ENCODE assay signal across 1 cellular context in the genomic region with DNA sequence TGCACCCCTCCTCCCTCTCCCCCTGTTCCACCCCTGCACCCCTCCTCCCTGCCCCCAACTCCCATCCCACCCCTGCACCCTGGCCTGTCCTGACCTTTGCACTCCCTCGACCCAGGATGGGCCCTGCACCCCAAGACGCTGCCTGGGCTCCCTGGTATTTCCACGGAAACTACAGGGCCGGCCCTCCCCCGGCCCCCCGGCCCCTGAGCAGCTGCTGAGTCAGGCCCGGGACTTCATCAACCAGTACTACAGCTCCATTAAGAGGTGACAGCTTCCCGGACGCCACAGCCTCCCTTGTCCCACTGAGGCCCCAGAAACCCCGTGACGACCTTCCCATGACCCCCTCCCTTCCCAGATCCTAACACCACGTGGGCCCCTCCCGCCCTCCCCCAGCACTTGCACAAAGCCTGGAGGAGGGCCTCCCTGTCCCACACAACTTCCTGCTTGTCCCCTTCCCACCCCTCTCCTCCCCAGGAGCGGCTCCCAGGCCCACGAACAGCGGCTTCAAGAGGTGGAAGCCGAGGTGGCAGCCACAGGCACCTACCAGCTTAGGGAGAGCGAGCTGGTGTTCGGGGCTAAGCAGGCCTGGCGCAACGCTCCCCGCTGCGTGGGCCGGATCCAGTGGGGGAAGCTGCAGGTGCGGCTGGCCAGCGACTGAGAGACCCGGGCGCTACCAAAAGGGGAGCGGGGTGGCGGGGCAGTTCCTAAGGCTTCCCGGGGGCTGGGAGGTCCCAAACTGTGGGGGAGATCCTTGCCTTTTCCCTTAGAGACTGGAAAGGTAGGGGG.
A peak's percentile ranks its signal among the peaks of the same experiment; 100 is the strongest.
TF ChIP-seq lines count a peak whose summit lies in the region.

No MANE protein-coding gene starts in this region.

TF ChIP-seq in K562, 482 proteins besides CTCF, POLR2A, EP300 and RAD21 (continued from another document and continues in another):
- TF ChIP-seq ZNF695 (CRISPR knock-in tag; IDR thresholded peaks at IDR 0.05) (no peak), DIDO1 (tag; IDR thresholded peaks at IDR 0.05; ENCODE audit: low read depth) (no peak), ZEB2 (IDR thresholded peaks at IDR 0.05) (no peak), SMAD2 (IDR thresholded peaks at IDR 0.05; ENCODE audit: low read depth, low read length) (no peak), ZNF232 (CRISPR knock-in tag; IDR thresholded peaks at IDR 0.05) (no peak), LCOR (CRISPR knock-in tag; IDR thresholded peaks at IDR 0.05) (no peak), ZSCAN32 (CRISPR knock-in tag; IDR thresholded peaks at IDR 0.05) (no peak), RUNX1 (IDR thresholded peaks at IDR 0.05; ENCODE audit: low read depth) (no peak), ZNF124 (CRISPR knock-in tag; IDR thresholded peaks at IDR 0.05) (no peak), NCOA1 (IDR thresholded peaks at IDR 0.05; ENCODE audit: low read depth) (no peak), ZNF146 (CRISPR knock-in tag; IDR thresholded peaks at IDR 0.05; ENCODE audit: unreplicated experiment) (no peak), ZNF140 (CRISPR knock-in tag; IDR thresholded peaks at IDR 0.05) (no peak), HOXB6 (CRISPR knock-in tag; IDR thresholded peaks at IDR 0.05; ENCODE audit: borderline replicate concordance) (no peak), ZNF41 (CRISPR knock-in tag; conservative IDR thresholded peaks at IDR 0.05) (no peak), EGR1 (conservative IDR thresholded peaks at IDR 0.05) (peak; percentile 66), NCOA2 (IDR thresholded peaks at IDR 0.05; ENCODE audit: partially characterized antibody in 2 of 2) (no peak), PCBP2 (IDR thresholded peaks at IDR 0.05; ENCODE audit: low read depth, low read length, poor library complexity, severe bottlenecking) (no peak), ZNF584 (CRISPR knock-in tag; IDR thresholded peaks at IDR 0.05; ENCODE audit: low read depth) (no peak), NR2C1 (IDR thresholded peaks at IDR 0.05) (no peak), NR2C1 (tag; IDR thresholded peaks at IDR 0.05) (no peak), ZNF696 (CRISPR knock-in tag; conservative IDR thresholded peaks at IDR 0.05) (no peak), HDAC8 (tag; IDR thresholded peaks at IDR 0.05) (no peak), POLR2AphosphoS2 (IDR thresholded peaks at IDR 0.05; ENCODE audit: low read length) (no peak), NELFE (IDR thresholded peaks at IDR 0.05; ENCODE audit: insufficient read depth, insufficient read length) (no peak), ZNF274 (IDR thresholded peaks at IDR 0.05; ENCODE audit: borderline replicate concordance, low read depth, low read length) (no peak), ZNF174 (CRISPR knock-in tag; IDR thresholded peaks at IDR 0.05) (no peak), CREBBP (IDR thresholded peaks at IDR 0.05; ENCODE audit: low read depth, low read length) (no peak), HDAC1 (IDR thresholded peaks at IDR 0.05) (peak in 1 of 2 experiments; percentile 47; a peak in 1 of 4 replicates), ERF (CRISPR knock-in tag; IDR thresholded peaks at IDR 0.05) (no peak), ZBTB8A (IDR thresholded peaks at IDR 0.05; ENCODE audit: partially characterized antibody) (no peak), ARID1B (IDR thresholded peaks at IDR 0.05) (no peak), BRCA1 (IDR thresholded peaks at IDR 0.05) (no peak), BRCA1 (CRISPR knock-in tag; IDR thresholded peaks at IDR 0.05) (no peak), RCOR1 (IDR thresholded peaks at IDR 0.05; ENCODE audit: borderline replicate concordance in 1 of 2, low read depth in 2 of 2, low read length in 2 of 2) (no peak), HNRNPH1 (optimal IDR thresholded peaks at IDR 0.05; ENCODE audit: low read depth, low read length) (no peak), MED1 (CRISPR knock-in tag; IDR thresholded peaks at IDR 0.05; ENCODE audit: borderline replicate concordance) (no peak), CEBPB (tag; IDR thresholded peaks at IDR 0.05) (peak; percentile 47), MCM2 (IDR thresholded peaks at IDR 0.05; ENCODE audit: low read depth) (no peak), TCF3 (CRISPR knock-in tag; IDR thresholded peaks at IDR 0.05) (no peak; the same call in 1 of the 2 replicates)
- TF ChIP-seq, protein P1, sequence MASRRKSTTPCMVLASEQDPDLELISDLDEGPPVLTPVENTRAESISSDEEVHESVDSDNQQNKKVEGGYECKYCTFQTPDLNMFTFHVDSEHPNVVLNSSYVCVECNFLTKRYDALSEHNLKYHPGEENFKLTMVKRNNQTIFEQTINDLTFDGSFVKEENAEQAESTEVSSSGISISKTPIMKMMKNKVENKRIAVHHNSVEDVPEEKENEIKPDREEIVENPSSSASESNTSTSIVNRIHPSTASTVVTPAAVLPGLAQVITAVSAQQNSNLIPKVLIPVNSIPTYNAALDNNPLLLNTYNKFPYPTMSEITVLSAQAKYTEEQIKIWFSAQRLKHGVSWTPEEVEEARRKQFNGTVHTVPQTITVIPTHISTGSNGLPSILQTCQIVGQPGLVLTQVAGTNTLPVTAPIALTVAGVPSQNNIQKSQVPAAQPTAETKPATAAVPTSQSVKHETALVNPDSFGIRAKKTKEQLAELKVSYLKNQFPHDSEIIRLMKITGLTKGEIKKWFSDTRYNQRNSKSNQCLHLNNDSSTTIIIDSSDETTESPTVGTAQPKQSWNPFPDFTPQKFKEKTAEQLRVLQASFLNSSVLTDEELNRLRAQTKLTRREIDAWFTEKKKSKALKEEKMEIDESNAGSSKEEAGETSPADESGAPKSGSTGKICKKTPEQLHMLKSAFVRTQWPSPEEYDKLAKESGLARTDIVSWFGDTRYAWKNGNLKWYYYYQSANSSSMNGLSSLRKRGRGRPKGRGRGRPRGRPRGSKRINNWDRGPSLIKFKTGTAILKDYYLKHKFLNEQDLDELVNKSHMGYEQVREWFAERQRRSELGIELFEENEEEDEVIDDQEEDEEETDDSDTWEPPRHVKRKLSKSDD (conservative IDR thresholded peaks at IDR 0.05; ENCODE audit: low read length) = no peak
- TF ChIP-seq, protein P2, sequence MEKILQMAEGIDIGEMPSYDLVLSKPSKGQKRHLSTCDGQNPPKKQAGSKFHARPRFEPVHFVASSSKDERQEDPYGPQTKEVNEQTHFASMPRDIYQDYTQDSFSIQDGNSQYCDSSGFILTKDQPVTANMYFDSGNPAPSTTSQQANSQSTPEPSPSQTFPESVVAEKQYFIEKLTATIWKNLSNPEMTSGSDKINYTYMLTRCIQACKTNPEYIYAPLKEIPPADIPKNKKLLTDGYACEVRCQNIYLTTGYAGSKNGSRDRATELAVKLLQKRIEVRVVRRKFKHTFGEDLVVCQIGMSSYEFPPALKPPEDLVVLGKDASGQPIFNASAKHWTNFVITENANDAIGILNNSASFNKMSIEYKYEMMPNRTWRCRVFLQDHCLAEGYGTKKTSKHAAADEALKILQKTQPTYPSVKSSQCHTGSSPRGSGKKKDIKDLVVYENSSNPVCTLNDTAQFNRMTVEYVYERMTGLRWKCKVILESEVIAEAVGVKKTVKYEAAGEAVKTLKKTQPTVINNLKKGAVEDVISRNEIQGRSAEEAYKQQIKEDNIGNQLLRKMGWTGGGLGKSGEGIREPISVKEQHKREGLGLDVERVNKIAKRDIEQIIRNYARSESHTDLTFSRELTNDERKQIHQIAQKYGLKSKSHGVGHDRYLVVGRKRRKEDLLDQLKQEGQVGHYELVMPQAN (IDR thresholded peaks at IDR 0.05; ENCODE audit: borderline replicate concordance) = no peak
- TF ChIP-seq, protein P3, sequence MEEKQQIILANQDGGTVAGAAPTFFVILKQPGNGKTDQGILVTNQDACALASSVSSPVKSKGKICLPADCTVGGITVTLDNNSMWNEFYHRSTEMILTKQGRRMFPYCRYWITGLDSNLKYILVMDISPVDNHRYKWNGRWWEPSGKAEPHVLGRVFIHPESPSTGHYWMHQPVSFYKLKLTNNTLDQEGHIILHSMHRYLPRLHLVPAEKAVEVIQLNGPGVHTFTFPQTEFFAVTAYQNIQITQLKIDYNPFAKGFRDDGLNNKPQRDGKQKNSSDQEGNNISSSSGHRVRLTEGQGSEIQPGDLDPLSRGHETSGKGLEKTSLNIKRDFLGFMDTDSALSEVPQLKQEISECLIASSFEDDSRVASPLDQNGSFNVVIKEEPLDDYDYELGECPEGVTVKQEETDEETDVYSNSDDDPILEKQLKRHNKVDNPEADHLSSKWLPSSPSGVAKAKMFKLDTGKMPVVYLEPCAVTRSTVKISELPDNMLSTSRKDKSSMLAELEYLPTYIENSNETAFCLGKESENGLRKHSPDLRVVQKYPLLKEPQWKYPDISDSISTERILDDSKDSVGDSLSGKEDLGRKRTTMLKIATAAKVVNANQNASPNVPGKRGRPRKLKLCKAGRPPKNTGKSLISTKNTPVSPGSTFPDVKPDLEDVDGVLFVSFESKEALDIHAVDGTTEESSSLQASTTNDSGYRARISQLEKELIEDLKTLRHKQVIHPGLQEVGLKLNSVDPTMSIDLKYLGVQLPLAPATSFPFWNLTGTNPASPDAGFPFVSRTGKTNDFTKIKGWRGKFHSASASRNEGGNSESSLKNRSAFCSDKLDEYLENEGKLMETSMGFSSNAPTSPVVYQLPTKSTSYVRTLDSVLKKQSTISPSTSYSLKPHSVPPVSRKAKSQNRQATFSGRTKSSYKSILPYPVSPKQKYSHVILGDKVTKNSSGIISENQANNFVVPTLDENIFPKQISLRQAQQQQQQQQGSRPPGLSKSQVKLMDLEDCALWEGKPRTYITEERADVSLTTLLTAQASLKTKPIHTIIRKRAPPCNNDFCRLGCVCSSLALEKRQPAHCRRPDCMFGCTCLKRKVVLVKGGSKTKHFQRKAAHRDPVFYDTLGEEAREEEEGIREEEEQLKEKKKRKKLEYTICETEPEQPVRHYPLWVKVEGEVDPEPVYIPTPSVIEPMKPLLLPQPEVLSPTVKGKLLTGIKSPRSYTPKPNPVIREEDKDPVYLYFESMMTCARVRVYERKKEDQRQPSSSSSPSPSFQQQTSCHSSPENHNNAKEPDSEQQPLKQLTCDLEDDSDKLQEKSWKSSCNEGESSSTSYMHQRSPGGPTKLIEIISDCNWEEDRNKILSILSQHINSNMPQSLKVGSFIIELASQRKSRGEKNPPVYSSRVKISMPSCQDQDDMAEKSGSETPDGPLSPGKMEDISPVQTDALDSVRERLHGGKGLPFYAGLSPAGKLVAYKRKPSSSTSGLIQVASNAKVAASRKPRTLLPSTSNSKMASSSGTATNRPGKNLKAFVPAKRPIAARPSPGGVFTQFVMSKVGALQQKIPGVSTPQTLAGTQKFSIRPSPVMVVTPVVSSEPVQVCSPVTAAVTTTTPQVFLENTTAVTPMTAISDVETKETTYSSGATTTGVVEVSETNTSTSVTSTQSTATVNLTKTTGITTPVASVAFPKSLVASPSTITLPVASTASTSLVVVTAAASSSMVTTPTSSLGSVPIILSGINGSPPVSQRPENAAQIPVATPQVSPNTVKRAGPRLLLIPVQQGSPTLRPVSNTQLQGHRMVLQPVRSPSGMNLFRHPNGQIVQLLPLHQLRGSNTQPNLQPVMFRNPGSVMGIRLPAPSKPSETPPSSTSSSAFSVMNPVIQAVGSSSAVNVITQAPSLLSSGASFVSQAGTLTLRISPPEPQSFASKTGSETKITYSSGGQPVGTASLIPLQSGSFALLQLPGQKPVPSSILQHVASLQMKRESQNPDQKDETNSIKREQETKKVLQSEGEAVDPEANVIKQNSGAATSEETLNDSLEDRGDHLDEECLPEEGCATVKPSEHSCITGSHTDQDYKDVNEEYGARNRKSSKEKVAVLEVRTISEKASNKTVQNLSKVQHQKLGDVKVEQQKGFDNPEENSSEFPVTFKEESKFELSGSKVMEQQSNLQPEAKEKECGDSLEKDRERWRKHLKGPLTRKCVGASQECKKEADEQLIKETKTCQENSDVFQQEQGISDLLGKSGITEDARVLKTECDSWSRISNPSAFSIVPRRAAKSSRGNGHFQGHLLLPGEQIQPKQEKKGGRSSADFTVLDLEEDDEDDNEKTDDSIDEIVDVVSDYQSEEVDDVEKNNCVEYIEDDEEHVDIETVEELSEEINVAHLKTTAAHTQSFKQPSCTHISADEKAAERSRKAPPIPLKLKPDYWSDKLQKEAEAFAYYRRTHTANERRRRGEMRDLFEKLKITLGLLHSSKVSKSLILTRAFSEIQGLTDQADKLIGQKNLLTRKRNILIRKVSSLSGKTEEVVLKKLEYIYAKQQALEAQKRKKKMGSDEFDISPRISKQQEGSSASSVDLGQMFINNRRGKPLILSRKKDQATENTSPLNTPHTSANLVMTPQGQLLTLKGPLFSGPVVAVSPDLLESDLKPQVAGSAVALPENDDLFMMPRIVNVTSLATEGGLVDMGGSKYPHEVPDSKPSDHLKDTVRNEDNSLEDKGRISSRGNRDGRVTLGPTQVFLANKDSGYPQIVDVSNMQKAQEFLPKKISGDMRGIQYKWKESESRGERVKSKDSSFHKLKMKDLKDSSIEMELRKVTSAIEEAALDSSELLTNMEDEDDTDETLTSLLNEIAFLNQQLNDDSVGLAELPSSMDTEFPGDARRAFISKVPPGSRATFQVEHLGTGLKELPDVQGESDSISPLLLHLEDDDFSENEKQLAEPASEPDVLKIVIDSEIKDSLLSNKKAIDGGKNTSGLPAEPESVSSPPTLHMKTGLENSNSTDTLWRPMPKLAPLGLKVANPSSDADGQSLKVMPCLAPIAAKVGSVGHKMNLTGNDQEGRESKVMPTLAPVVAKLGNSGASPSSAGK (IDR thresholded peaks at IDR 0.05) = peak; percentile 29; the same call in 1 of the 2 replicates
- TF ChIP-seq, protein P4, sequence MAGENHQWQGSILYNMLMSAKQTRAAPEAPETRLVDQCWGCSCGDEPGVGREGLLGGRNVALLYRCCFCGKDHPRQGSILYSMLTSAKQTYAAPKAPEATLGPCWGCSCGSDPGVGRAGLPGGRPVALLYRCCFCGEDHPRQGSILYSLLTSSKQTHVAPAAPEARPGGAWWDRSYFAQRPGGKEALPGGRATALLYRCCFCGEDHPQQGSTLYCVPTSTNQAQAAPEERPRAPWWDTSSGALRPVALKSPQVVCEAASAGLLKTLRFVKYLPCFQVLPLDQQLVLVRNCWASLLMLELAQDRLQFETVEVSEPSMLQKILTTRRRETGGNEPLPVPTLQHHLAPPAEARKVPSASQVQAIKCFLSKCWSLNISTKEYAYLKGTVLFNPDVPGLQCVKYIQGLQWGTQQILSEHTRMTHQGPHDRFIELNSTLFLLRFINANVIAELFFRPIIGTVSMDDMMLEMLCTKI (IDR thresholded peaks at IDR 0.05; ENCODE audit: partially characterized antibody) = no peak
- TF ChIP-seq, protein P5, sequence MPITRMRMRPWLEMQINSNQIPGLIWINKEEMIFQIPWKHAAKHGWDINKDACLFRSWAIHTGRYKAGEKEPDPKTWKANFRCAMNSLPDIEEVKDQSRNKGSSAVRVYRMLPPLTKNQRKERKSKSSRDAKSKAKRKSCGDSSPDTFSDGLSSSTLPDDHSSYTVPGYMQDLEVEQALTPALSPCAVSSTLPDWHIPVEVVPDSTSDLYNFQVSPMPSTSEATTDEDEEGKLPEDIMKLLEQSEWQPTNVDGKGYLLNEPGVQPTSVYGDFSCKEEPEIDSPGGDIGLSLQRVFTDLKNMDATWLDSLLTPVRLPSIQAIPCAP (CRISPR knock-in tag; IDR thresholded peaks at IDR 0.05; ENCODE audit: borderline replicate concordance) = no peak
- TF ChIP-seq, protein P6, sequence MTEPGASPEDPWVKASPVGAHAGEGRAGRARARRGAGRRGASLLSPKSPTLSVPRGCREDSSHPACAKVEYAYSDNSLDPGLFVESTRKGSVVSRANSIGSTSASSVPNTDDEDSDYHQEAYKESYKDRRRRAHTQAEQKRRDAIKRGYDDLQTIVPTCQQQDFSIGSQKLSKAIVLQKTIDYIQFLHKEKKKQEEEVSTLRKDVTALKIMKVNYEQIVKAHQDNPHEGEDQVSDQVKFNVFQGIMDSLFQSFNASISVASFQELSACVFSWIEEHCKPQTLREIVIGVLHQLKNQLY (CRISPR knock-in tag; conservative IDR thresholded peaks at IDR 0.05) = no peak
